Comparison of ENCODE assay signal across 7 cellular contexts in genomic region chr3:167733961-167734497, GRCh38. TPM values are rescaled to one million over a fixed set of nuclear protein-coding genes. Genes with fewer than 3 reads are reported as not detected.
DNase-seq lines count a peak whose midpoint lies in the region; ATAC-seq and TF ChIP-seq lines count a peak whose summit lies in the region.

No MANE protein-coding gene starts in this region.

- no peaks in the 10 kb centered on the region for H3K36me3 ChIP-seq in HAP-1 (replicated peaks)
- H3K36me3 ChIP-seq in Panc1 (ENCODE audit: control insufficient read depth, insufficient read depth, low read length), result peaks cover 5% of the 10 kb centered on the region
- H3K36me3 ChIP-seq in skeletal muscle tissue (ENCODE audit: control insufficient read depth in 3 of 3, insufficient read depth in 3 of 3, low read length in 3 of 3), result no peaks in the 10 kb centered on the region

- peak overlapping the region; percentile 92 to 94 (median 93) for H3K9ac ChIP-seq in skeletal muscle tissue (ENCODE audit: low read depth in 1 of 3, low read length in 3 of 3)

- intact Hi-C loops in Panc1 (cut with micrococcal nuclease; ENCODE audit: unreplicated experiment), result loop anchor here (10.0 kb wide), 1 partner anchor 311 kb away; no protein-coding TSS in a partner anchor

- no peak for ATAC-seq in Panc1
- no peak for ATAC-seq in GM18517 (IDR thresholded peaks at IDR 0.05; ENCODE audit: unreplicated experiment)

- no peaks in the 10 kb centered on the region for H3K27me3 ChIP-seq in HAP-1 (ENCODE audit: low read depth)
- no peaks in the 10 kb centered on the region for H3K27me3 ChIP-seq in Panc1 (ENCODE audit: control insufficient read depth, insufficient read depth, low read length)
- H3K27me3 ChIP-seq in skeletal muscle tissue (ENCODE audit: control insufficient read depth in 3 of 3, insufficient read depth in 3 of 3, low read length in 3 of 3), result no peaks in the 10 kb centered on the region

- peak overlapping the region; percentile 94 for H3K27ac ChIP-seq in Panc1 (ENCODE audit: low read length)
- H3K27ac ChIP-seq in skeletal muscle tissue (ENCODE audit: low read depth, low read length), result peak overlapping the region; percentile 87

- TF ChIP-seq CTCF in Panc1 (IDR thresholded peaks at IDR 0.05), result no peak
- TF ChIP-seq CTCF in fibroblast of mammary gland (conservative IDR thresholded peaks at IDR 0.05; ENCODE audit: control insufficient read depth, insufficient read depth, low read depth, low read length), result no peak

- in situ Hi-C loops in HAP-1 (cut with MboI; ENCODE audit: low sequenced_read_pairs) (no loop called here), Panc1 (cut with HindIII; ENCODE audit: low pct_unique_long_range_greater_than_20kb, low sequenced_read_pairs) (no loop called here)

- BruUV-seq in Panc1 (replicated peaks; lab: Mats Ljungman, UMichigan), result TSS peak; percentile 72

- H3K4me1 ChIP-seq in HAP-1 (peaks cover 26% of the 10 kb centered on the region), Panc1 (ENCODE audit: control insufficient read depth, insufficient read depth, low read length) (peaks cover 41% of the 10 kb centered on the region), skeletal muscle tissue (ENCODE audit: control insufficient read depth in 3 of 3, insufficient read depth in 3 of 3, low read length in 3 of 3) (peaks cover 0 to 30% (median 10%) of the 10 kb centered on the region in 3 donors)

- DNase-seq in HAP-1 (ENCODE audit: low spot score in 2 of 2) (peak; percentile 10), Panc1 (ENCODE audit: low read depth, low spot score) (no peak), fibroblast of mammary gland (ENCODE audit: low read depth) (peak; percentile 19), GDM1 (lab: John Stamatoyannopoulos, UW) (no peak), NCI-H2171 treated with DMSO at 0.1 percent for 48 hours (lab: John Stamatoyannopoulos, UW) (no peak)

- H3K9me3 ChIP-seq in HAP-1 (no peaks in the 10 kb centered on the region), Panc1 (ENCODE audit: control insufficient read depth, insufficient read depth, low read depth, low read length) (no peaks in the 10 kb centered on the region), skeletal muscle tissue (ENCODE audit: control insufficient read depth in 3 of 3, low read length in 3 of 3) (no peaks in the 10 kb centered on the region)

- peak overlapping the region; percentile 97 for H3K4me3 ChIP-seq in HAP-1
- peak overlapping the region; percentile 91 to 94 for H3K4me3 ChIP-seq in Panc1 (ENCODE audit: low read depth in 2 of 2, low read length in 2 of 2)
- peak overlapping the region; percentile 89 for H3K4me3 ChIP-seq in fibroblast of mammary gland (ENCODE audit: control insufficient read depth, low read depth, low read length)
- peak overlapping the region; percentile 93 to 95 (median 95) for H3K4me3 ChIP-seq in skeletal muscle tissue (ENCODE audit: low read length in 3 of 3)

- POLR2A ChIA-PET in Panc1 (lab: Charles Lee), result no interaction called here

- CTCF ChIA-PET in Panc1 (lab: Charles Lee), result no interaction called here

RNA-seq across cellular contexts. Expression of gene PDCD10, which starts 0.7 kb away (rescaled TPM):
- total RNA-seq in Panc1 (2021; ENCODE audit: unreplicated experiment) (83.5 TPM), skeletal muscle tissue (37.1 TPM)
- polyA plus RNA-seq in Panc1 (2012; ENCODE audit: insufficient read length), result 50.1 TPM

RNA-seq across cellular contexts. Expression of gene SERPINI1, which starts 1.5 kb away (rescaled TPM):
- total RNA-seq in Panc1 (2021; ENCODE audit: unreplicated experiment), result 8.0 TPM
- 6.3 TPM for polyA plus RNA-seq in Panc1 (2012; ENCODE audit: insufficient read length)
- 17.7 TPM for total RNA-seq in skeletal muscle tissue

Comparison
In these comparisons a context has a peak if more than half of its experiments do, and no peak if none do; other contexts are left out.
1. DNase-seq: peak in HAP-1 (2 of 2) and fibroblast of mammary gland (single experiment); none in Panc1 (single experiment), GDM1 (single experiment) and NCI-H2171 treated with DMSO at 0.1 percent for 48 hours (single experiment).
2. Peak in every context shown above with its lines, with median percentiles within 50 percentile points of each other: H3K4me3 ChIP-seq.